15 cellular contexts compared by ENCODE assay signal in genomic region chr22:25849514-25849913, GRCh38.
DNase-seq lines count a peak whose midpoint lies in the region; ATAC-seq and TF ChIP-seq lines count a peak whose summit lies in the region.
"Had no signal": no experiment of that assay in that cellular context is flagged by ENCODE, and none has a peak within 500 bp of the region (broad histone marks: within the 10 kb centered on the region; RNA-seq: fewer than 3 reads in every experiment).

No MANE protein-coding gene starts in this region.

- H3K36me3 ChIP-seq in heart left ventricle (peaks cover 0 to 92% (median 4%) of the 10 kb centered on the region in 9 donors), right atrium auricular region (peaks cover 81% of the 10 kb centered on the region), mesendoderm (ENCODE audit: control insufficient read depth, insufficient read depth, low read length) (no peaks in the 10 kb centered on the region)
- H3K36me3 ChIP-seq: BLaER1, HAP-1 had no signal

- H4K8ac ChIP-seq in mesendoderm (ENCODE audit: low read depth, low read length) = no peak overlapping the region

- H3K9me3 ChIP-seq in heart left ventricle = no peaks in the 10 kb centered on the region
- H3K9me3 ChIP-seq in right atrium auricular region = no peaks in the 10 kb centered on the region
- H3K9me3 ChIP-seq: BLaER1, Caco-2, HAP-1 had no signal

- H3K79me2 ChIP-seq in mesendoderm (ENCODE audit: control insufficient read depth, insufficient read depth, low read length) = no peaks in the 10 kb centered on the region

- H3K27me3 ChIP-seq in heart left ventricle (no peaks in the 10 kb centered on the region), right atrium auricular region (no peaks in the 10 kb centered on the region), mesendoderm (ENCODE audit: insufficient read depth, low read length, poor library complexity) (no peaks in the 10 kb centered on the region)
- H3K27me3 ChIP-seq: BLaER1 had no signal

- no peak overlapping the region for H2BK5ac ChIP-seq in mesendoderm (ENCODE audit: low read length)

- H3K4me1 ChIP-seq in heart left ventricle (peaks cover 0 to 15% (median 0%) of the 10 kb centered on the region in 12 donors), right atrium auricular region (peaks cover 0 to 12% of the 10 kb centered on the region in 2 donors), mesendoderm (ENCODE audit: control insufficient read depth, low read depth, low read length) (no peaks in the 10 kb centered on the region)
- H3K4me1 ChIP-seq: BLaER1, Caco-2, HAP-1 had no signal

- no peak overlapping the region for H2BK15ac ChIP-seq in mesendoderm (replicated peaks; ENCODE audit: low read depth)

- TF ChIP-seq CTCF in heart left ventricle (IDR thresholded peaks at IDR 0.05) (no peak), right atrium auricular region (IDR thresholded peaks at IDR 0.05) (no peak)

- no peak overlapping the region for H3K4me2 ChIP-seq in mesendoderm (ENCODE audit: low read length)
- H3K4me2 ChIP-seq: BLaER1 had no signal

- WGBS in heart left ventricle, 4 donors = 40 to 46% (median 42%) methylated on average over 6 of the region's 6 CpGs
- no CpG with 5 or more reads among the region's 6 CpGs for WGBS in mesendoderm (ENCODE audit: extremely low coverage, insufficient coverage, low lambda C conversion rate)

- no peak overlapping the region for H3K56ac ChIP-seq in mesendoderm (ENCODE audit: low read length)

- H3K23ac ChIP-seq in mesendoderm (ENCODE audit: low read length) = no peak overlapping the region

- H2BK120ac ChIP-seq in mesendoderm (ENCODE audit: low read depth, low read length) = no peak overlapping the region

- peak overlapping the region in 6 of 12 donors; percentile 43 to 72 (median 60) for H3K27ac ChIP-seq in heart left ventricle
- H3K27ac ChIP-seq in right atrium auricular region = peak overlapping the region; percentile 18 to 47
- H3K27ac ChIP-seq in mesendoderm (ENCODE audit: low read depth, low read length) = no peak overlapping the region
- H3K27ac ChIP-seq: 22Rv1, BLaER1 had no signal

- H3K4me3 ChIP-seq in heart left ventricle (no peak overlapping the region), right atrium auricular region (no peak overlapping the region), mesendoderm (ENCODE audit: low read length) (no peak overlapping the region)
- H3K4me3 ChIP-seq: BLaER1, HAP-1 had no signal

- H3K79me1 ChIP-seq in mesendoderm (ENCODE audit: low read length) = no peaks in the 10 kb centered on the region

- no peak overlapping the region for H3K18ac ChIP-seq in mesendoderm (ENCODE audit: low read length)

- TF ChIP-seq POLR2A in heart left ventricle (IDR thresholded peaks at IDR 0.05) = no peak

- peak; percentile 67 to 87 (median 74) for ATAC-seq in heart left ventricle

- H3K9ac ChIP-seq in mesendoderm (ENCODE audit: low read length) = no peak overlapping the region
- H3K9ac ChIP-seq: BLaER1 had no signal

- intact Hi-C loops in heart left ventricle (cut with DNase I) = no loop called here

- H2AK5ac ChIP-seq in mesendoderm (ENCODE audit: low read length) = no peak overlapping the region

- DNase-seq in NCI-H82 (lab: John Stamatoyannopoulos, UW) (peak; percentile 3), NCI-H82 treated with DMSO at 0.1 percent for 48 hours (lab: John Stamatoyannopoulos, UW; ENCODE audit: unreplicated experiment) (no peak), heart left ventricle (peak in 3 of 5 donors; percentile 35 to 53 (median 47)), right atrium auricular region (ENCODE audit: low spot score) (no peak), retina (peak; percentile 13), mesendoderm (no peak), DMS 273 treated with DMSO at 0.1 percent for 48 hours (lab: John Stamatoyannopoulos, UW) (no peak)
- no peak for DNase-seq in activated naive CD4-positive, alpha-beta T cell (lab: John Stamatoyannopoulos, UW)
- DNase-seq: AML-193; Caco-2; CD8-positive, alpha-beta memory T cell; DMS53 had no signal

- H3K4ac ChIP-seq in mesendoderm (ENCODE audit: low read depth, low read length) = no peak overlapping the region

- H4K5ac ChIP-seq in mesendoderm (ENCODE audit: low read length) = no peak overlapping the region

Comparison
In these comparisons a context has a peak if more than half of its experiments do, and no peak if none do; other contexts are left out.
1. DNase-seq: peak in NCI-H82 (single experiment), heart left ventricle (3 of 5) and retina (single experiment); none in NCI-H82 treated with DMSO at 0.1 percent for 48 hours (single experiment), right atrium auricular region (single experiment), mesendoderm (single experiment), DMS 273 treated with DMSO at 0.1 percent for 48 hours (single experiment) and activated naive CD4-positive, alpha-beta T cell (0 of 4).